In the genomic region with DNA sequence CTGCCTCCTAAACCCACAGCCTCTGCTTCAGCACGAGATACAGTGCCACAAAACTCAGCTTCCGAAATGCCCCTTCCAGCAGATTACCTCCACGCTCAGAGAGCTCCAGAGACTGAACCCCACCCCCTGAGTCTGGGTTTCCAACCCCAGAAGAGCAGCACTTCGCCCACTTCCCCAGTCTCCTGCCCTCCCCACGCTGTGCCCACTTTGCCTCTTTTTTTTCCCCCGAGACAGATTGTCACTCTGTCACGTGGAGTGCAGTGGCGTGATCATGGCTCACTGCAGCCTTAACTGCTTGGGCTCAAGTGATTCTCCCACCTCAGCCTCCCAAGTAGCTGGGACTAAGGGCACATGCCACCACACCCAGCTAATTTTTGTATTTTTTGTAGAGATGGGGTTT, we compare ENCODE assay signal across 23 cellular contexts. TPM values are rescaled to one million over a fixed set of nuclear protein-coding genes. Genes with fewer than 3 reads are reported as not detected.
DNase-seq lines count a peak whose midpoint lies in the region; ATAC-seq and TF ChIP-seq lines count a peak whose summit lies in the region.
"Had no signal": no experiment of that assay in that cellular context is flagged by ENCODE, and none has a peak within 500 bp of the region (broad histone marks: within the 10 kb centered on the region; RNA-seq: fewer than 3 reads in every experiment).

No MANE protein-coding gene starts in this region.

- no peaks in the 10 kb centered on the region for H3K9me3 Mint-ChIP-seq in activated T-cell treated with anti-CD3 and anti-CD28 coated beads, Interleukin-2, amount 50 U/mL, for 24 hours
- no peaks in the 10 kb centered on the region for H3K9me3 Mint-ChIP-seq in WTC11
- H3K9me3 Mint-ChIP-seq in nephron progenitor cell = no peaks in the 10 kb centered on the region
- no peaks in the 10 kb centered on the region for H3K9me3 Mint-ChIP-seq in activated CD4-positive, alpha-beta T cell treated with anti-CD3 and anti-CD28 coated beads, Interleukin-2, amount 10 ng/mL, durations not matched to agents 24 days and 14 days
- H3K9me3 Mint-ChIP-seq: CD14-positive monocyte had no signal

- 0 out of 2 replicates have a peak overlapping the region, but pooled peaks have one; percentile 2 for H3K4me2 ChIP-seq in BLaER1

- no peak for TF ChIP-seq CTCF in WTC11 (IDR thresholded peaks at IDR 0.05)
- no peak for TF ChIP-seq CTCF in nephron progenitor cell (IDR thresholded peaks at IDR 0.05)

- CTCF ChIA-PET in WTC11 (lab: Charles Lee) = interaction anchor here (1.1 to 1.9 kb wide), 5 partner anchors 10 to 40 kb away, joined by 3 to 8 read pairs (median 4); partner anchors contain the start of gene ICMT

- H3K27ac ChIP-seq in BLaER1 = no peak overlapping the region; the same call in 1 of the 2 replicates
- H3K27ac ChIP-seq: HL-60, SJCRH30 had no signal

- H3K9me3 ChIP-seq in BLaER1 = no peaks in the 10 kb centered on the region
- H3K9me3 ChIP-seq: SJCRH30 had no signal

- ATAC-seq in WTC11 = no peak
- ATAC-seq: GM12878 had no signal

- peak overlapping the region; percentile 32 for H3K27ac Mint-ChIP-seq in activated T-cell treated with anti-CD3 and anti-CD28 coated beads, Interleukin-2, amount 50 U/mL, for 24 hours
- H3K27ac Mint-ChIP-seq in WTC11 (peak overlapping the region; percentile 60), nephron progenitor cell (peak overlapping the region; percentile 95)
- no peak overlapping the region for H3K27ac Mint-ChIP-seq in activated CD4-positive, alpha-beta T cell treated with anti-CD3 and anti-CD28 coated beads, Interleukin-2, amount 10 ng/mL, durations not matched to agents 24 days and 14 days

- H3K4me1 Mint-ChIP-seq in activated T-cell treated with anti-CD3 and anti-CD28 coated beads, Interleukin-2, amount 50 U/mL, for 24 hours (ENCODE audit: low read depth) = peaks cover 2% of the 10 kb centered on the region
- H3K4me1 Mint-ChIP-seq in WTC11 (no peaks in the 10 kb centered on the region), nephron progenitor cell (peaks cover 11% of the 10 kb centered on the region)
- peaks cover 2% of the 10 kb centered on the region for H3K4me1 Mint-ChIP-seq in activated CD4-positive, alpha-beta T cell treated with anti-CD3 and anti-CD28 coated beads, Interleukin-2, amount 10 ng/mL, durations not matched to agents 24 days and 14 days
- H3K4me1 Mint-ChIP-seq: CD14-positive monocyte had no signal

- H4K20me1 ChIP-seq in BLaER1 = peaks cover 29% of the 10 kb centered on the region

- no peaks in the 10 kb centered on the region for H3K27me3 ChIP-seq in BLaER1
- H3K27me3 ChIP-seq: SJCRH30 had no signal

- no peak overlapping the region for H3K4me3 Mint-ChIP-seq in activated T-cell treated with anti-CD3 and anti-CD28 coated beads, Interleukin-2, amount 50 U/mL, for 24 hours
- H3K4me3 Mint-ChIP-seq in WTC11 (no peak overlapping the region), nephron progenitor cell (no peak overlapping the region)
- no peak overlapping the region for H3K4me3 Mint-ChIP-seq in activated CD4-positive, alpha-beta T cell treated with anti-CD3 and anti-CD28 coated beads, Interleukin-2, amount 10 ng/mL, durations not matched to agents 24 days and 14 days
- H3K4me3 Mint-ChIP-seq: CD14-positive monocyte had no signal

- peaks cover 92% of the 10 kb centered on the region for H3K36me3 Mint-ChIP-seq in activated T-cell treated with anti-CD3 and anti-CD28 coated beads, Interleukin-2, amount 50 U/mL, for 24 hours (ENCODE audit: low read depth)
- H3K36me3 Mint-ChIP-seq in WTC11 (peaks cover 50% of the 10 kb centered on the region), nephron progenitor cell (ENCODE audit: low read depth) (peaks cover 56% of the 10 kb centered on the region)
- peaks cover 51% of the 10 kb centered on the region for H3K36me3 Mint-ChIP-seq in activated CD4-positive, alpha-beta T cell treated with anti-CD3 and anti-CD28 coated beads, Interleukin-2, amount 10 ng/mL, durations not matched to agents 24 days and 14 days (ENCODE audit: low read depth)

- intact Hi-C loops in activated CD4-positive, alpha-beta T cell treated with anti-CD3 and anti-CD28 coated beads, Interleukin-2, amount 10 ng/mL, durations not matched to agents 24 days and 14 days (cut with micrococcal nuclease) = no loop called here

- no peak overlapping the region for H3K4me3 ChIP-seq in BLaER1
- H3K4me3 ChIP-seq: GM12878, SJCRH30 had no signal

- POLR2A ChIA-PET in WTC11 (lab: Charles Lee) = interaction anchor here (0.9 kb wide), 1 partner anchor 19 kb away, joined by 3 read pairs; no protein-coding TSS in a partner anchor

- peaks cover 100% of the 10 kb centered on the region for H3K36me3 ChIP-seq in BLaER1

- no peak overlapping the region for H3K9ac ChIP-seq in BLaER1

- no peak for DNase-seq in activated T-cell treated with anti-CD3 and anti-CD28 coated beads, Interleukin-2, amount 50 U/mL, for 24 hours
- DNase-seq in activated T-cell treated with anti-CD3 and anti-CD28 coated beads, Interleukin-2, amount 50 U/mL, for 48 hours = no peak
- DNase-seq in WTC11 (ENCODE audit: low spot score) = no peak
- no peak for DNase-seq in nephron progenitor cell
- DNase-seq in NCI-H446 treated with DMSO at 0.1 percent for 48 hours (lab: John Stamatoyannopoulos, UW) = no peak
- no peak for DNase-seq in activated CD4-positive, alpha-beta T cell treated with anti-CD3 and anti-CD28 coated beads, Interleukin-2, amount 10 ng/mL, durations not matched to agents 24 days and 14 days
- DNase-seq: 8988T, AML-193, DND-41, H7, KG1, NCI-H1092 treated with DMSO at 0.1 percent for 48 hours, NCI-H1436 treated with DMSO at 0.1 percent for 48 hours, NCI-H1930, NCI-H2227 treated with DMSO at 0.1 percent for 48 hours, NCI-H510A treated with DMSO at 0.1 percent for 48 hours, NCI-H774, SJCRH30 had no signal

- H3K27me3 Mint-ChIP-seq in activated T-cell treated with anti-CD3 and anti-CD28 coated beads, Interleukin-2, amount 50 U/mL, for 24 hours = no peaks in the 10 kb centered on the region
- no peaks in the 10 kb centered on the region for H3K27me3 Mint-ChIP-seq in WTC11 (ENCODE audit: low read depth)
- H3K27me3 Mint-ChIP-seq in nephron progenitor cell (ENCODE audit: low read depth, poor library complexity) = no peaks in the 10 kb centered on the region
- H3K27me3 Mint-ChIP-seq in activated CD4-positive, alpha-beta T cell treated with anti-CD3 and anti-CD28 coated beads, Interleukin-2, amount 10 ng/mL, durations not matched to agents 24 days and 14 days = no peaks in the 10 kb centered on the region

- peaks cover 35% of the 10 kb centered on the region for H3K4me1 ChIP-seq in BLaER1
- H3K4me1 ChIP-seq: SJCRH30 had no signal

TF ChIP-seq in WTC11, 78 proteins besides CTCF, POLR2A, EP300 and RAD21:
- TF ChIP-seq, protein P1, sequence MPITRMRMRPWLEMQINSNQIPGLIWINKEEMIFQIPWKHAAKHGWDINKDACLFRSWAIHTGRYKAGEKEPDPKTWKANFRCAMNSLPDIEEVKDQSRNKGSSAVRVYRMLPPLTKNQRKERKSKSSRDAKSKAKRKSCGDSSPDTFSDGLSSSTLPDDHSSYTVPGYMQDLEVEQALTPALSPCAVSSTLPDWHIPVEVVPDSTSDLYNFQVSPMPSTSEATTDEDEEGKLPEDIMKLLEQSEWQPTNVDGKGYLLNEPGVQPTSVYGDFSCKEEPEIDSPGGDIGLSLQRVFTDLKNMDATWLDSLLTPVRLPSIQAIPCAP (CRISPR knock-in tag; IDR thresholded peaks at IDR 0.05) = no peak
- no peak for TF ChIP-seq RELA (CRISPR knock-in tag; IDR thresholded peaks at IDR 0.05; ENCODE audit: borderline replicate concordance)
- TF ChIP-seq CREB1 (CRISPR knock-in tag; IDR thresholded peaks at IDR 0.05) = no peak
- TF ChIP-seq PRRX2 (CRISPR knock-in tag; IDR thresholded peaks at IDR 0.05) = no peak
- no peak for TF ChIP-seq NFE2L1 (CRISPR knock-in tag; IDR thresholded peaks at IDR 0.05)
- TF ChIP-seq, protein P2, sequence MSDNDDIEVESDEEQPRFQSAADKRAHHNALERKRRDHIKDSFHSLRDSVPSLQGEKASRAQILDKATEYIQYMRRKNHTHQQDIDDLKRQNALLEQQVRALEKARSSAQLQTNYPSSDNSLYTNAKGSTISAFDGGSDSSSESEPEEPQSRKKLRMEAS (CRISPR knock-in tag; IDR thresholded peaks at IDR 0.05) = no peak
- no peak for TF ChIP-seq ZNF232 (CRISPR knock-in tag; IDR thresholded peaks at IDR 0.05)
- TF ChIP-seq SP1 (CRISPR knock-in tag; conservative IDR thresholded peaks at IDR 0.05) = no peak
- TF ChIP-seq ETV6 (CRISPR knock-in tag; IDR thresholded peaks at IDR 0.05) = no peak

RNA-seq across cellular contexts. Expression of gene ICMT, which starts 10.1 kb away (rescaled TPM):
- 105 to 113 TPM (median 107 TPM) in 3 replicates for total RNA-seq in WTC11 (2021)
- 67.6 and 69.4 TPM in 2 replicates for total RNA-seq in activated CD4-positive, alpha-beta T cell treated with anti-CD3 and anti-CD28 coated beads, Interleukin-2, amount 10 ng/mL, durations not matched to agents 24 days and 14 days

RNA-seq across cellular contexts. Expression of gene HES3, which starts 18.3 kb away (rescaled TPM):
- total RNA-seq in WTC11 (2021) = 74.7 to 78.7 TPM (median 78.3 TPM) in 3 replicates
- not detected in 2 replicates for total RNA-seq in activated CD4-positive, alpha-beta T cell treated with anti-CD3 and anti-CD28 coated beads, Interleukin-2, amount 10 ng/mL, durations not matched to agents 24 days and 14 days
- total RNA-seq: GM12878, HT-29, SJCRH30 had no signal

RNA-seq across cellular contexts. Expression of gene RNF207, which starts 19.7 kb away (rescaled TPM):
- total RNA-seq in WTC11 (2021) = 9.2 to 14.0 TPM (median 12.9 TPM) in 3 replicates
- total RNA-seq in activated CD4-positive, alpha-beta T cell treated with anti-CD3 and anti-CD28 coated beads, Interleukin-2, amount 10 ng/mL, durations not matched to agents 24 days and 14 days = 53.2 and 54.7 TPM in 2 replicates
- total RNA-seq: SJCRH30 had no signal

RNA-seq across cellular contexts. Expression of gene RPL22, which starts 26.3 kb away (rescaled TPM):
- total RNA-seq in WTC11 (2021) = 441 to 512 TPM (median 491 TPM) in 3 replicates
- 437 and 463 TPM in 2 replicates for total RNA-seq in activated CD4-positive, alpha-beta T cell treated with anti-CD3 and anti-CD28 coated beads, Interleukin-2, amount 10 ng/mL, durations not matched to agents 24 days and 14 days

RNA-seq across cellular contexts. Expression of gene GPR153, which starts 35.2 kb away (rescaled TPM):
- 13.4 to 14.8 TPM (median 14.6 TPM) in 3 replicates for total RNA-seq in WTC11 (2021)
- total RNA-seq in activated CD4-positive, alpha-beta T cell treated with anti-CD3 and anti-CD28 coated beads, Interleukin-2, amount 10 ng/mL, durations not matched to agents 24 days and 14 days = 1.3 and 1.7 TPM in 2 replicates

Comparison
In these comparisons a context has a peak if more than half of its experiments do, and no peak if none do; other contexts are left out.
1. RNA of gene HES3, which starts 18.3 kb away (total RNA-seq): 74.7 to 78.7 TPM in WTC11; not detected in activated CD4-positive, alpha-beta T cell treated with anti-CD3 and anti-CD28 coated beads, Interleukin-2, amount 10 ng/mL, durations not matched to agents 24 days and 14 days; every median in the first group is over 10 times any median in the second.